Comparison of ENCODE assay signal across 24 cellular contexts in the genomic region with DNA sequence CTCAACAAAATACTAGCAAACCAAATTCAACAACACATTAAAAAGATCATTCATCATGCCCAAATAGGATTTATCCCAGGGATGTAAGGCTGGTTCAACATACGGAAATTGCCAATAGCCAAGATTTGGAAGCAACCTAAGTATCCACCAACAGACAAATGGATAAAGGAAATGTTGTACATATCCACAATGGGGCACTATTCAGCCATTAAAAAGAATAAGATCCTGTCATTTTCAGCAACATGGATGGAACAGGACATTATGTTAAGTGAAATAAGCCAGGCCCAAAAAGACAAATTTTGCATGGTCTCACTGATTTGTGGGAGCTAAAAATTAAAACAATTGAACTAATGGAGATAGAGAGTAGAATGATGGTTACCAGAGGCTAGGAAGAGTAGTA.
DNase-seq lines count a peak whose midpoint lies in the region; ATAC-seq, FAIRE-seq and TF ChIP-seq lines count a peak whose summit lies in the region.
"Had no signal": no experiment of that assay in that cellular context is flagged by ENCODE, and none has a peak within 500 bp of the region (broad histone marks: within the 10 kb centered on the region; RNA-seq: fewer than 3 reads in every experiment).

No MANE protein-coding gene starts in this region.

- no peaks in the 10 kb centered on the region for H3K4me1 ChIP-seq in breast epithelium
- H3K4me1 ChIP-seq: gastrocnemius medialis, left ventricle myocardium inferior, transverse colon had no signal

- DNase-seq in MCF 10A (ENCODE audit: unreplicated experiment): peak; percentile 29
- DNase-seq in breast epithelium (ENCODE audit: low spot score in 2 of 2): no peak
- DNase-seq in NB4 (ENCODE audit: low read depth): peak; percentile 3
- DNase-seq in amniotic epithelial cell (ENCODE audit: low read depth): peak; percentile 18
- no peak for DNase-seq in natural killer cell treated with Interleukin-12 subunit alpha and Interleukin-12 subunit beta and Interleukin-15 and Interleukin-18, amount 100 ng/mL, for 72 hours (ENCODE audit: low spot score)
- DNase-seq in WTC11 (ENCODE audit: low spot score): no peak
- DNase-seq in GM19239 (ENCODE audit: insufficient read length, low spot score): no peak
- DNase-seq: activated CD4-positive, alpha-beta T cell treated with anti-CD3 and anti-CD28 coated beads for 48 hours; activated naive CD4-positive, alpha-beta T cell treated with anti-CD3 and anti-CD28 coated beads, Interleukin-2, amount 50 U/mL, for 16 hours; aorta; caudate nucleus; gastrocnemius medialis; hypothalamus; left ventricle myocardium inferior; naive thymus-derived CD8-positive, alpha-beta T cell; NCI-H146; NCI-H774; stimulated activated CD8-positive, alpha-beta memory T cell treated with anti-CD3 and anti-CD28 coated beads, Interleukin-4, amount 100 ng/mL, for 48 hours; transverse colon had no signal

- no peak overlapping the region for H3K27ac Mint-ChIP-seq in MCF 10A (ENCODE audit: low read depth, unreplicated experiment)
- H3K27ac Mint-ChIP-seq in natural killer cell treated with Interleukin-12 subunit alpha and Interleukin-12 subunit beta and Interleukin-15 and Interleukin-18, amount 100 ng/mL, for 72 hours: no peak overlapping the region
- H3K27ac Mint-ChIP-seq in WTC11: no peak overlapping the region
- H3K27ac Mint-ChIP-seq: activated T-helper 1 cell treated with anti-CD3 and anti-CD28 coated beads, Interleukin-12 subunit alpha, Interleukin-12 subunit beta, Interleukin-2, Interleukin-4 antibody, amounts not matched to agents 30 ng/mL and 10 ng/mL and 1 ng/mL, durations not matched to agents 14 hours and 24 hours and 36 hours; mesothelial cell of epicardium; naive thymus-derived CD8-positive, alpha-beta T cell had no signal

- no peaks in the 10 kb centered on the region for H3K36me3 ChIP-seq in breast epithelium
- H3K36me3 ChIP-seq: BLaER1 treated with 17β-estradiol and CSF1 and Interleukin-3, amounts not matched to agents 10 nM and 100 nM; gastrocnemius medialis; left ventricle myocardium inferior; transverse colon had no signal

- H3K9me3 Mint-ChIP-seq in MCF 10A (ENCODE audit: unreplicated experiment): no peaks in the 10 kb centered on the region
- H3K9me3 Mint-ChIP-seq in natural killer cell treated with Interleukin-12 subunit alpha and Interleukin-12 subunit beta and Interleukin-15 and Interleukin-18, amount 100 ng/mL, for 72 hours: no peaks in the 10 kb centered on the region
- H3K9me3 Mint-ChIP-seq in WTC11: no peaks in the 10 kb centered on the region
- H3K9me3 Mint-ChIP-seq: activated T-helper 1 cell treated with anti-CD3 and anti-CD28 coated beads, Interleukin-12 subunit alpha, Interleukin-12 subunit beta, Interleukin-2, Interleukin-4 antibody, amounts not matched to agents 30 ng/mL and 10 ng/mL and 1 ng/mL, durations not matched to agents 14 hours and 24 hours and 36 hours; naive thymus-derived CD8-positive, alpha-beta T cell had no signal

- ATAC-seq in natural killer cell treated with Interleukin-12 subunit alpha and Interleukin-12 subunit beta and Interleukin-15 and Interleukin-18, amount 100 ng/mL, for 72 hours: no peak
- no peak for ATAC-seq in HG03354 (IDR thresholded peaks at IDR 0.05; ENCODE audit: poor library complexity, severe bottlenecking, unreplicated experiment)
- no peak for ATAC-seq in WTC11
- ATAC-seq: gastrocnemius medialis; naive thymus-derived CD8-positive, alpha-beta T cell had no signal

- no peaks in the 10 kb centered on the region for H3K27me3 Mint-ChIP-seq in MCF 10A (ENCODE audit: insufficient read depth, unreplicated experiment)
- peaks cover 10 to 28% of the 10 kb centered on the region in 2 donors for H3K27me3 Mint-ChIP-seq in natural killer cell treated with Interleukin-12 subunit alpha and Interleukin-12 subunit beta and Interleukin-15 and Interleukin-18, amount 100 ng/mL, for 72 hours
- no peaks in the 10 kb centered on the region for H3K27me3 Mint-ChIP-seq in WTC11 (ENCODE audit: low read depth)

- H3K4me3 Mint-ChIP-seq in MCF 10A (ENCODE audit: unreplicated experiment) (no peak overlapping the region), WTC11 (no peak overlapping the region)
- H3K4me3 Mint-ChIP-seq in natural killer cell treated with Interleukin-12 subunit alpha and Interleukin-12 subunit beta and Interleukin-15 and Interleukin-18, amount 100 ng/mL, for 72 hours: no peak overlapping the region
- H3K4me3 Mint-ChIP-seq: activated T-helper 1 cell treated with anti-CD3 and anti-CD28 coated beads, Interleukin-12 subunit alpha, Interleukin-12 subunit beta, Interleukin-2, Interleukin-4 antibody, amounts not matched to agents 30 ng/mL and 10 ng/mL and 1 ng/mL, durations not matched to agents 14 hours and 24 hours and 36 hours; mesothelial cell of epicardium; naive thymus-derived CD8-positive, alpha-beta T cell had no signal

- CTCF ChIA-PET in MCF 10A (lab: Yijun Ruan, JAX): no interaction called here
- CTCF ChIA-PET in WTC11 (lab: Charles Lee): no interaction called here

- H3K27me3 ChIP-seq in breast epithelium: no peaks in the 10 kb centered on the region
- H3K27me3 ChIP-seq: BLaER1 treated with 17β-estradiol and CSF1 and Interleukin-3, amounts not matched to agents 10 nM and 100 nM; gastrocnemius medialis; transverse colon had no signal

- intact Hi-C loops in MCF 10A (cut with micrococcal nuclease): no loop called here
- intact Hi-C loops in breast epithelium (cut with DNase I; ENCODE audit: low total_unique reads): no loop called here

- no peak for FAIRE-seq in GM19239 (lab: Jason Lieb, UNC)

- H3K4me1 Mint-ChIP-seq in MCF 10A (ENCODE audit: insufficient read depth, unreplicated experiment) (peaks cover 4% of the 10 kb centered on the region), WTC11 (peaks cover 16% of the 10 kb centered on the region)
- H3K4me1 Mint-ChIP-seq in natural killer cell treated with Interleukin-12 subunit alpha and Interleukin-12 subunit beta and Interleukin-15 and Interleukin-18, amount 100 ng/mL, for 72 hours (ENCODE audit: low read depth in 2 of 2): no peaks in the 10 kb centered on the region
- H3K4me1 Mint-ChIP-seq: naive thymus-derived CD8-positive, alpha-beta T cell had no signal

- no peak for TF ChIP-seq POLR2A in breast epithelium (IDR thresholded peaks at IDR 0.05)
- TF ChIP-seq POLR2A in NB4 (IDR thresholded peaks at IDR 0.05; ENCODE audit: extremely low read depth, insufficient read length): no peak

- BruUV-seq in MCF 10A (replicated peaks; lab: Mats Ljungman, UMichigan): no TSS peak

- TF ChIP-seq CTCF in MCF 10A (IDR thresholded peaks at IDR 0.05; ENCODE audit: unreplicated experiment) (peak; percentile 13), breast epithelium (IDR thresholded peaks at IDR 0.05) (no peak), NB4 (IDR thresholded peaks at IDR 0.05; ENCODE audit: low read depth, low read length) (no peak), WTC11 (IDR thresholded peaks at IDR 0.05) (no peak)

- no peaks in the 10 kb centered on the region for H3K9me3 ChIP-seq in breast epithelium
- H3K9me3 ChIP-seq: BLaER1 treated with 17β-estradiol and CSF1 and Interleukin-3, amounts not matched to agents 10 nM and 100 nM; gastrocnemius medialis; left ventricle myocardium inferior; transverse colon had no signal

- no peak overlapping the region for H3K4me3 ChIP-seq in breast epithelium
- no peak overlapping the region for H3K4me3 ChIP-seq in NB4 (ENCODE audit: low read depth, low read length)
- H3K4me3 ChIP-seq: BLaER1 treated with 17β-estradiol and CSF1 and Interleukin-3, amounts not matched to agents 10 nM and 100 nM; gastrocnemius medialis; left ventricle myocardium inferior; transverse colon had no signal

- H3K36me3 Mint-ChIP-seq in MCF 10A (ENCODE audit: insufficient read depth, unreplicated experiment) (no peaks in the 10 kb centered on the region), WTC11 (no peaks in the 10 kb centered on the region)
- no peaks in the 10 kb centered on the region for H3K36me3 Mint-ChIP-seq in natural killer cell treated with Interleukin-12 subunit alpha and Interleukin-12 subunit beta and Interleukin-15 and Interleukin-18, amount 100 ng/mL, for 72 hours
- H3K36me3 Mint-ChIP-seq: mesothelial cell of epicardium; naive thymus-derived CD8-positive, alpha-beta T cell had no signal

- POLR2A ChIA-PET in MCF 10A (lab: Yijun Ruan, JAX): no interaction called here
- POLR2A ChIA-PET in WTC11 (lab: Charles Lee): no interaction called here

- H3K27ac ChIP-seq in breast epithelium: no peak overlapping the region
- H3K27ac ChIP-seq: BLaER1 treated with 17β-estradiol and CSF1 and Interleukin-3, amounts not matched to agents 10 nM and 100 nM; epithelial cell of prostate; gastrocnemius medialis; left ventricle myocardium inferior; transverse colon had no signal

TF ChIP-seq in WTC11, 78 proteins besides CTCF, POLR2A, EP300 and RAD21 (continues in another document):
- no peak for TF ChIP-seq SP1 (CRISPR knock-in tag; conservative IDR thresholded peaks at IDR 0.05)
- TF ChIP-seq, protein P1, sequence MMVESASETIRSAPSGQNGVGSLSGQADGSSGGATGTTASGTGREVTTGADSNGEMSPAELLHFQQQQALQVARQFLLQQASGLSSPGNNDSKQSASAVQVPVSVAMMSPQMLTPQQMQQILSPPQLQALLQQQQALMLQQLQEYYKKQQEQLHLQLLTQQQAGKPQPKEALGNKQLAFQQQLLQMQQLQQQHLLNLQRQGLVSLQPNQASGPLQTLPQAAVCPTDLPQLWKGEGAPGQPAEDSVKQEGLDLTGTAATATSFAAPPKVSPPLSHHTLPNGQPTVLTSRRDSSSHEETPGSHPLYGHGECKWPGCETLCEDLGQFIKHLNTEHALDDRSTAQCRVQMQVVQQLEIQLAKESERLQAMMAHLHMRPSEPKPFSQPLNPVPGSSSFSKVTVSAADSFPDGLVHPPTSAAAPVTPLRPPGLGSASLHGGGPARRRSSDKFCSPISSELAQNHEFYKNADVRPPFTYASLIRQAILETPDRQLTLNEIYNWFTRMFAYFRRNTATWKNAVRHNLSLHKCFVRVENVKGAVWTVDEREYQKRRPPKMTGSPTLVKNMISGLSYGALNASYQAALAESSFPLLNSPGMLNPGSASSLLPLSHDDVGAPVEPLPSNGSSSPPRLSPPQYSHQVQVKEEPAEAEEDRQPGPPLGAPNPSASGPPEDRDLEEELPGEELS (CRISPR knock-in tag; IDR thresholded peaks at IDR 0.05): no peak
- TF ChIP-seq, protein P2, sequence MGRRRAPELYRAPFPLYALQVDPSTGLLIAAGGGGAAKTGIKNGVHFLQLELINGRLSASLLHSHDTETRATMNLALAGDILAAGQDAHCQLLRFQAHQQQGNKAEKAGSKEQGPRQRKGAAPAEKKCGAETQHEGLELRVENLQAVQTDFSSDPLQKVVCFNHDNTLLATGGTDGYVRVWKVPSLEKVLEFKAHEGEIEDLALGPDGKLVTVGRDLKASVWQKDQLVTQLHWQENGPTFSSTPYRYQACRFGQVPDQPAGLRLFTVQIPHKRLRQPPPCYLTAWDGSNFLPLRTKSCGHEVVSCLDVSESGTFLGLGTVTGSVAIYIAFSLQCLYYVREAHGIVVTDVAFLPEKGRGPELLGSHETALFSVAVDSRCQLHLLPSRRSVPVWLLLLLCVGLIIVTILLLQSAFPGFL (CRISPR knock-in tag; IDR thresholded peaks at IDR 0.05; ENCODE audit: borderline replicate concordance): no peak
- no peak for TF ChIP-seq CREM (CRISPR knock-in tag; IDR thresholded peaks at IDR 0.05)

Comparison
In these comparisons a context has a peak if more than half of its experiments do, and no peak if none do; other contexts are left out.
1. DNase-seq: peak in MCF 10A (single experiment), NB4 (single experiment) and amniotic epithelial cell (single experiment); none in breast epithelium (0 of 2), natural killer cell treated with Interleukin-12 subunit alpha and Interleukin-12 subunit beta and Interleukin-15 and Interleukin-18, amount 100 ng/mL, for 72 hours (single experiment), WTC11 (single experiment) and GM19239 (single experiment).